In genomic region chr13:44690376-44690775, GRCh38 we compare ENCODE assay signal across 33 cellular contexts.
DNase-seq lines count a peak whose midpoint lies in the region; ATAC-seq and TF ChIP-seq lines count a peak whose summit lies in the region.
"Had no signal": no experiment of that assay in that cellular context is flagged by ENCODE, and none has a peak within 500 bp of the region (broad histone marks: within the 10 kb centered on the region; RNA-seq: fewer than 3 reads in every experiment).

No MANE protein-coding gene starts in this region.

- intact Hi-C loops in tibial artery (cut with DNase I; ENCODE audit: low total_unique reads) = no loop called here

- no peak for DNase-seq in GM23338 (ENCODE audit: low spot score)
- DNase-seq in putamen (ENCODE audit: low spot score) = peak; percentile 24
- no peak for DNase-seq in tibial artery
- no peak for DNase-seq in GM20000 (ENCODE audit: low spot score)
- DNase-seq in OCI-M2 (lab: John Stamatoyannopoulos, UW; ENCODE audit: unreplicated experiment) = no peak
- DNase-seq: 8988T; ACHN; AML-193; BE2C; C1 segment of cervical spinal cord; Caco-2; Calu3; CD4-positive, alpha-beta memory T cell; CD4-positive, alpha-beta T cell; CD4-positive, CD25-positive, alpha-beta regulatory T cell; CD8-positive, alpha-beta memory T cell; CD8-positive, alpha-beta T cell; COR-L47; DMS 273 treated with DMSO at 0.1 percent for 48 hours; DMS153; DMS53; DMS79; DMS79 treated with DMSO at 0.1 percent for 48 hours; DND-41; EL had no signal

- H3K4me3 Mint-ChIP-seq in GM23338 = no peak overlapping the region
- H3K4me3 Mint-ChIP-seq: B cell; CD14-positive monocyte; CD4-positive, alpha-beta memory T cell; CD4-positive, alpha-beta T cell; CD4-positive, CD25-positive, alpha-beta regulatory T cell; CD8-positive, alpha-beta memory T cell; CD8-positive, alpha-beta T cell had no signal

- H3K4me1 Mint-ChIP-seq in GM23338 = no peaks in the 10 kb centered on the region
- H3K4me1 Mint-ChIP-seq: B cell, CD14-positive monocyte had no signal

- H3K27me3 ChIP-seq in GM23338 (ENCODE audit: insufficient read depth) (no peaks in the 10 kb centered on the region), tibial artery (no peaks in the 10 kb centered on the region)
- H3K27me3 ChIP-seq: BE2C; BLaER1; BLaER1 treated with 17β-estradiol and CSF1 and Interleukin-3, amounts not matched to agents 10 nM and 100 nM had no signal

- ATAC-seq in GM23338 (no peak), GM19455 (IDR thresholded peaks at IDR 0.05; ENCODE audit: unreplicated experiment) (no peak)
- ATAC-seq: A549; CD8-positive, alpha-beta T cell had no signal

- peaks cover 5% of the 10 kb centered on the region for H3K9me2 ChIP-seq in GM23338 (ENCODE audit: insufficient read depth)

- no peaks in the 10 kb centered on the region for H4K20me1 ChIP-seq in GM23338 (replicated peaks; ENCODE audit: insufficient read depth)
- H4K20me1 ChIP-seq: BLaER1; BLaER1 treated with 17β-estradiol and CSF1 and Interleukin-3, amounts not matched to agents 10 nM and 100 nM had no signal

- H3K36me3 Mint-ChIP-seq in GM23338 (ENCODE audit: low read depth) = peaks cover 2% of the 10 kb centered on the region; the same call in 1 of the 3 replicates
- H3K36me3 Mint-ChIP-seq: CD14-positive monocyte; CD4-positive, alpha-beta memory T cell; CD8-positive, alpha-beta T cell had no signal

- no peaks in the 10 kb centered on the region for H3K79me2 ChIP-seq in GM23338 (replicated peaks; ENCODE audit: insufficient read depth)

- no peak overlapping the region for H3K27ac Mint-ChIP-seq in GM23338
- H3K27ac Mint-ChIP-seq: B cell; CD14-positive monocyte; CD4-positive, alpha-beta memory T cell; CD4-positive, alpha-beta T cell; CD4-positive, CD25-positive, alpha-beta regulatory T cell; CD8-positive, alpha-beta memory T cell; CD8-positive, alpha-beta T cell had no signal

- H3K4me1 ChIP-seq in GM23338 (ENCODE audit: insufficient read depth) = no peaks in the 10 kb centered on the region
- H3K4me1 ChIP-seq in tibial artery = peaks cover 0 to 66% (median 30%) of the 10 kb centered on the region in 4 donors
- H3K4me1 ChIP-seq: A549; BE2C; BLaER1; BLaER1 treated with 17β-estradiol and CSF1 and Interleukin-3, amounts not matched to agents 10 nM and 100 nM had no signal

- H3K27me3 Mint-ChIP-seq in GM23338 (ENCODE audit: insufficient read depth, low read depth, poor library complexity) = no peaks in the 10 kb centered on the region
- H3K27me3 Mint-ChIP-seq: CD4-positive, CD25-positive, alpha-beta regulatory T cell had no signal

- no peaks in the 10 kb centered on the region for H3K9me3 ChIP-seq in tibial artery
- H3K9me3 ChIP-seq: A549, BE2C, Caco-2 had no signal

- TF ChIP-seq CTCF in GM23338 (conservative IDR thresholded peaks at IDR 0.05; ENCODE audit: low read depth in 2 of 2) (no peak), tibial artery (IDR thresholded peaks at IDR 0.05) (no peak), GM20000 (IDR thresholded peaks at IDR 0.05; ENCODE audit: extremely low read depth, missing control alignments) (no peak)

- peaks cover 6% of the 10 kb centered on the region; the same call in 2 of the 3 replicates for H3K9me3 Mint-ChIP-seq in GM23338

- H3K27ac ChIP-seq in GM23338 (ENCODE audit: low read depth) (no peak overlapping the region), tibial artery (peak overlapping the region; percentile 58 to 61)
- H3K27ac ChIP-seq: 22Rv1; A549; BLaER1; BLaER1 treated with 17β-estradiol and CSF1 and Interleukin-3, amounts not matched to agents 10 nM and 100 nM; C4-2B had no signal

- H3K36me3 ChIP-seq in GM23338 (ENCODE audit: insufficient read depth) (no peaks in the 10 kb centered on the region), tibial artery (no peaks in the 10 kb centered on the region)
- H3K36me3 ChIP-seq: BE2C; BLaER1; BLaER1 treated with 17β-estradiol and CSF1 and Interleukin-3, amounts not matched to agents 10 nM and 100 nM had no signal

- H2AFZ ChIP-seq in GM23338 = peak overlapping the region; percentile 16; the same call in 1 of the 2 replicates

- no peaks in the 10 kb centered on the region for H3F3A ChIP-seq in GM23338 (replicated peaks; ENCODE audit: low read depth)

- H3K4me3 ChIP-seq in GM23338 (no peak overlapping the region), tibial artery (no peak overlapping the region)
- H3K4me3 ChIP-seq: A549; BLaER1; BLaER1 treated with 17β-estradiol and CSF1 and Interleukin-3, amounts not matched to agents 10 nM and 100 nM had no signal

- no peak overlapping the region for H3K4me2 ChIP-seq in GM23338
- H3K4me2 ChIP-seq: A549; BLaER1; BLaER1 treated with 17β-estradiol and CSF1 and Interleukin-3, amounts not matched to agents 10 nM and 100 nM had no signal

TF ChIP-seq in GM23338, 12 proteins besides CTCF, POLR2A, EP300 and RAD21 (continues in another document):
- TF ChIP-seq ZNF462 (CRISPR knock-in tag; IDR thresholded peaks at IDR 0.05) = no peak
- no peak for TF ChIP-seq STAT1 (IDR thresholded peaks at IDR 0.05; ENCODE audit: unreplicated experiment)
- no peak for TF ChIP-seq CREB1 (CRISPR knock-in tag; IDR thresholded peaks at IDR 0.05; ENCODE audit: low read depth)
- no peak for TF ChIP-seq NANOG (IDR thresholded peaks at IDR 0.05; ENCODE audit: borderline replicate concordance)
- TF ChIP-seq ZNF331 (CRISPR knock-in tag; IDR thresholded peaks at IDR 0.05; ENCODE audit: low read depth) = no peak
- no peak for TF ChIP-seq JUNB (IDR thresholded peaks at IDR 0.05; ENCODE audit: unreplicated experiment)
- no peak for TF ChIP-seq EZH2phosphoT487 (IDR thresholded peaks at IDR 0.05; ENCODE audit: unreplicated experiment)
